In the genomic region with DNA sequence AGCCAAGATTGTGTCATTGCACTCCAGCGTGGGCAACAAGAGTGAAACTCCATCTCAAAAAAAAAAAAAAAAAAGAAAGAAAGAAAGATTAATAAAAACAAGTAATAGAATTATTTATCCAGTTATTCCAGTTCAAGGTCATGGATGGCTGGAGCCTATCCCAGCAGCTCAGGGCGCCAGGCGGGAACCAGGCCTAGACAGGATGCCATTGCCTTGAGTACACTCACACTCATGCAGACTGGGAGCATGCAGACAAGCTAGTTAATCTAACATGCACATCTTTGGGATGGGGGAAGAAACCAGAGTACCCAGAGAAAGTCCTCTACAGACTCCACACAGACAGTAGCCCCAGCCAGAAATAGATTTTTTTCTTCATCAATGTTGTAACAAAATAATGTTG, we compare ENCODE assay signal across 1 cellular context.
TF ChIP-seq lines count a peak whose summit lies in the region.

No MANE protein-coding gene starts in this region.

TF ChIP-seq in IMR-90, 13 proteins besides CTCF, POLR2A, EP300 and RAD21 (continued from another document):
- TF ChIP-seq, protein P1, sequence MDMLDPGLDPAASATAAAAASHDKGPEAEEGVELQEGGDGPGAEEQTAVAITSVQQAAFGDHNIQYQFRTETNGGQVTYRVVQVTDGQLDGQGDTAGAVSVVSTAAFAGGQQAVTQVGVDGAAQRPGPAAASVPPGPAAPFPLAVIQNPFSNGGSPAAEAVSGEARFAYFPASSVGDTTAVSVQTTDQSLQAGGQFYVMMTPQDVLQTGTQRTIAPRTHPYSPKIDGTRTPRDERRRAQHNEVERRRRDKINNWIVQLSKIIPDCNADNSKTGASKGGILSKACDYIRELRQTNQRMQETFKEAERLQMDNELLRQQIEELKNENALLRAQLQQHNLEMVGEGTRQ (IDR thresholded peaks at IDR 0.05; ENCODE audit: low read depth, low read length) = no peak
- no peak for TF ChIP-seq RFX5 (IDR thresholded peaks at IDR 0.05; ENCODE audit: low read depth, low read length)
- TF ChIP-seq CEBPB (IDR thresholded peaks at IDR 0.05; ENCODE audit: low read depth, low read length) = no peak
- no peak for TF ChIP-seq FOS (IDR thresholded peaks at IDR 0.05; ENCODE audit: low read depth, low read length)
- no peak for TF ChIP-seq NFE2L2 (IDR thresholded peaks at IDR 0.05; ENCODE audit: low read depth, low read length)
- no peak for TF ChIP-seq MXI1 (IDR thresholded peaks at IDR 0.05; ENCODE audit: borderline replicate concordance, low read depth, low read length)
- TF ChIP-seq RCOR1 (IDR thresholded peaks at IDR 0.05; ENCODE audit: insufficient replicate concordance, low read length) = no peak
- no peak for TF ChIP-seq BHLHE40 (IDR thresholded peaks at IDR 0.05; ENCODE audit: low read depth, low read length)
- no peak for TF ChIP-seq CHD1 (IDR thresholded peaks at IDR 0.05; ENCODE audit: low read depth, low read length)
- TF ChIP-seq, protein P2, sequence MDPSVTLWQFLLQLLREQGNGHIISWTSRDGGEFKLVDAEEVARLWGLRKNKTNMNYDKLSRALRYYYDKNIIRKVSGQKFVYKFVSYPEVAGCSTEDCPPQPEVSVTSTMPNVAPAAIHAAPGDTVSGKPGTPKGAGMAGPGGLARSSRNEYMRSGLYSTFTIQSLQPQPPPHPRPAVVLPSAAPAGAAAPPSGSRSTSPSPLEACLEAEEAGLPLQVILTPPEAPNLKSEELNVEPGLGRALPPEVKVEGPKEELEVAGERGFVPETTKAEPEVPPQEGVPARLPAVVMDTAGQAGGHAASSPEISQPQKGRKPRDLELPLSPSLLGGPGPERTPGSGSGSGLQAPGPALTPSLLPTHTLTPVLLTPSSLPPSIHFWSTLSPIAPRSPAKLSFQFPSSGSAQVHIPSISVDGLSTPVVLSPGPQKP (IDR thresholded peaks at IDR 0.05; ENCODE audit: borderline replicate concordance, low read depth, low read length) = no peak
